Comparison of ENCODE assay signal across 13 cellular contexts in genomic region chr16:27378871-27379580, GRCh38. TPM values are rescaled to one million over a fixed set of nuclear protein-coding genes. Genes with fewer than 3 reads are reported as not detected.
A peak's percentile ranks its signal among the peaks of the same experiment; 100 is the strongest.
DNase-seq lines count a peak whose midpoint lies in the region; ATAC-seq and TF ChIP-seq lines count a peak whose summit lies in the region.
"Had no signal": no experiment of that assay in that cellular context is flagged by ENCODE, and none has a peak within 500 bp of the region (broad histone marks: within the 10 kb centered on the region; RNA-seq: fewer than 3 reads in every experiment).

No MANE protein-coding gene starts in this region.

- peak overlapping the region; percentile 35 for H3K4me3 Mint-ChIP-seq in activated CD4-positive, alpha-beta T cell treated with anti-CD3 and anti-CD28 coated beads for 36 hours

- H3K23ac ChIP-seq in IMR-90 (ENCODE audit: low read depth, low read length): no peak overlapping the region

- no peak overlapping the region for H2BK5ac ChIP-seq in IMR-90 (ENCODE audit: low read depth, low read length, poor library complexity, severe bottlenecking)

- H3K4me1 ChIP-seq in IMR-90 (ENCODE audit: control insufficient read depth, insufficient read depth, low read length) (peaks cover 10% of the 10 kb centered on the region), osteoblast (ENCODE audit: insufficient read depth, low read length) (no peaks in the 10 kb centered on the region), HAP-1 (no peaks in the 10 kb centered on the region)
- H3K4me1 ChIP-seq: A549 had no signal

- peak; percentile 83 for DNase-seq in activated CD4-positive, alpha-beta T cell treated with anti-CD3 and anti-CD28 coated beads for 36 hours
- no peak for DNase-seq in activated CD4-positive, alpha-beta T cell treated with anti-CD3 and anti-CD28 coated beads for 1 hour
- DNase-seq in IMR-90: peak; percentile 21
- DNase-seq in activated naive CD4-positive, alpha-beta T cell treated with anti-CD3 and anti-CD28 coated beads, Interleukin-2, amount 50 U/mL, for 72 hours (ENCODE audit: low spot score in 2 of 2): peak; percentile 55 to 64
- DNase-seq in osteoblast (ENCODE audit: insufficient read length, low spot score, missing footprints): no peak
- DNase-seq in HAP-1 (ENCODE audit: low spot score in 2 of 2): no peak
- no peak for DNase-seq in cerebellar nuclear complex (lab: John Stamatoyannopoulos, UW)
- DNase-seq: DMS79, kidney glomerular epithelial cell, NCI-H2029, stomach had no signal

- TF ChIP-seq CTCF in IMR-90 (conservative IDR thresholded peaks at IDR 0.05; ENCODE audit: low read depth, low read length): no peak
- no peak for TF ChIP-seq CTCF in osteoblast (IDR thresholded peaks at IDR 0.05; ENCODE audit: extremely low read depth, low read depth, low read length)

- no peak overlapping the region for H2BK120ac ChIP-seq in IMR-90 (ENCODE audit: low read depth, low read length)

- intact Hi-C loops in activated CD4-positive, alpha-beta T cell treated with anti-CD3 and anti-CD28 coated beads for 36 hours (cut with DNase I, micrococcal nuclease): loop anchor here (1.0 to 2.0 kb wide), 2 partner anchors 24 to 25 kb away; partner anchors contain the start of gene IL21R (in 1 of the 2)
- intact Hi-C loops in IMR-90 (cut with micrococcal nuclease): no loop called here

- no peaks in the 10 kb centered on the region for H3K27me3 ChIP-seq in IMR-90 (ENCODE audit: control insufficient read depth, insufficient read depth, low read length)
- no peaks in the 10 kb centered on the region for H3K27me3 ChIP-seq in osteoblast (ENCODE audit: insufficient read depth, low read length)
- H3K27me3 ChIP-seq in HAP-1 (ENCODE audit: low read depth): no peaks in the 10 kb centered on the region; the same call in 1 of the 2 replicates
- H3K27me3 ChIP-seq: stomach had no signal

- H3K18ac ChIP-seq in IMR-90 (ENCODE audit: low read depth, low read length): 0 out of 2 replicates have a peak overlapping the region, but pooled peaks have one; percentile 47

- dilution Hi-C loops in IMR-90 (cut with HindIII; ENCODE audit: low sequenced_read_pairs, unreplicated experiment): no loop called here

- CTCF ChIA-PET in activated CD4-positive, alpha-beta T cell treated with anti-CD3 and anti-CD28 coated beads for 36 hours (lab: Charles Lee): interaction anchor here (0.7 to 2.0 kb wide), 4 partner anchors 11 to 149 kb away, joined by 3 to 9 read pairs (median 5); partner anchors contain the start of gene IL21R
- CTCF ChIA-PET in IMR-90 (lab: Yijun Ruan, JAX): no interaction called here

- in situ Hi-C loops in IMR-90 (cut with MboI; ENCODE audit: low sequenced_read_pairs): loop anchor here (25.0 kb wide), 1 partner anchor 1542 kb away; no protein-coding TSS in a partner anchor
- in situ Hi-C loops in HAP-1 (cut with MboI; ENCODE audit: low sequenced_read_pairs): loop anchor here (10.0 kb wide), 1 partner anchor 204 kb away; no protein-coding TSS in a partner anchor

- H4K8ac ChIP-seq in IMR-90 (ENCODE audit: low read depth in 2 of 2, low read length in 2 of 2): peak overlapping the region in 1 of 2 experiments; percentile 67; a peak in 1 of 4 replicates

- no peaks in the 10 kb centered on the region for H3K27me3 Mint-ChIP-seq in activated CD4-positive, alpha-beta T cell treated with anti-CD3 and anti-CD28 coated beads for 36 hours

- H4K5ac ChIP-seq in IMR-90 (ENCODE audit: low read depth, low read length): 0 out of 2 replicates have a peak overlapping the region, but pooled peaks have one; percentile 36

- H3K79me2 ChIP-seq in osteoblast (ENCODE audit: insufficient read depth, low read length): no peaks in the 10 kb centered on the region

- H3K14ac ChIP-seq in IMR-90 (replicated peaks; ENCODE audit: low read depth, low read length): 0 out of 2 replicates have a peak overlapping the region, but pooled peaks have one; percentile 9

- TF ChIP-seq POLR2A in IMR-90 (IDR thresholded peaks at IDR 0.05; ENCODE audit: low read depth, low read length): no peak

- peaks cover 45% of the 10 kb centered on the region for H3K4me1 Mint-ChIP-seq in activated CD4-positive, alpha-beta T cell treated with anti-CD3 and anti-CD28 coated beads for 36 hours

- H3K9me3 ChIP-seq in IMR-90 (ENCODE audit: control insufficient read depth, insufficient read depth, low read length) (peaks cover 6% of the 10 kb centered on the region), osteoblast (ENCODE audit: low read depth, low read length) (no peaks in the 10 kb centered on the region), HAP-1 (no peaks in the 10 kb centered on the region)

- H3K79me1 ChIP-seq in IMR-90 (ENCODE audit: low read depth in 1 of 2, low read length in 2 of 2): no peaks in the 10 kb centered on the region

- no peak overlapping the region for H3K9ac ChIP-seq in IMR-90 (ENCODE audit: low read depth, low read length)

- no peaks in the 10 kb centered on the region for H3K36me3 ChIP-seq in IMR-90 (ENCODE audit: control insufficient read depth, insufficient read depth, low read length)
- H3K36me3 ChIP-seq in osteoblast (ENCODE audit: insufficient read depth, low read length): no peaks in the 10 kb centered on the region
- no peaks in the 10 kb centered on the region for H3K36me3 ChIP-seq in HAP-1 (replicated peaks)
- H3K36me3 ChIP-seq: stomach had no signal

- H4K91ac ChIP-seq in IMR-90 (ENCODE audit: insufficient read depth, low read depth, low read length): 0 out of 2 replicates have a peak overlapping the region, but pooled peaks have one; percentile 18

- H2BK20ac ChIP-seq in IMR-90 (ENCODE audit: low read depth, low read length): no peak overlapping the region

- H4K20me1 ChIP-seq in IMR-90 (ENCODE audit: insufficient read depth, low read length): no peaks in the 10 kb centered on the region
- no peaks in the 10 kb centered on the region for H4K20me1 ChIP-seq in osteoblast (ENCODE audit: insufficient read depth, low read length)

- H3K27ac ChIP-seq in IMR-90 (ENCODE audit: insufficient read depth, low read length) (no peak overlapping the region), osteoblast (ENCODE audit: low read depth, low read length) (no peak overlapping the region)
- H3K27ac ChIP-seq: A549, stomach had no signal

- H3K4ac ChIP-seq in IMR-90 (ENCODE audit: low read depth, low read length): peak overlapping the region; percentile 64; the same call in 1 of the 2 replicates

- ATAC-seq in activated CD4-positive, alpha-beta T cell treated with anti-CD3 and anti-CD28 coated beads for 36 hours: peak; percentile 40
- peak; percentile 45 for ATAC-seq in IMR-90 (ENCODE audit: low read depth)
- ATAC-seq in activated naive CD4-positive, alpha-beta T cell treated with anti-CD3 and anti-CD28 coated beads, Interleukin-2, amount 50 U/mL, for 72 hours: peak; percentile 19 to 61
- ATAC-seq in HG02571 (IDR thresholded peaks at IDR 0.05; ENCODE audit: unreplicated experiment): no peak
- ATAC-seq: A549 had no signal

- H3K9me3 Mint-ChIP-seq in activated CD4-positive, alpha-beta T cell treated with anti-CD3 and anti-CD28 coated beads for 36 hours (ENCODE audit: low read depth): peaks cover under 1% of the 10 kb centered on the region
- peaks cover 0 to 8% of the 10 kb centered on the region in 2 donors for H3K9me3 Mint-ChIP-seq in activated naive CD4-positive, alpha-beta T cell treated with anti-CD3 and anti-CD28 coated beads, Interleukin-2, amount 50 U/mL, for 72 hours

- POLR2A ChIA-PET in activated CD4-positive, alpha-beta T cell treated with anti-CD3 and anti-CD28 coated beads for 36 hours (lab: Charles Lee): interaction anchor here (0.6 to 2.9 kb wide), 7 partner anchors 12 to 173 kb away, joined by 3 to 23 read pairs (median 4); partner anchors contain the start of gene IL21R
- POLR2A ChIA-PET in IMR-90 (lab: Charles Lee; ENCODE audit: unreplicated experiment): no interaction called here

- H3K27ac Mint-ChIP-seq in activated CD4-positive, alpha-beta T cell treated with anti-CD3 and anti-CD28 coated beads for 36 hours: peak overlapping the region; percentile 91
- H3K27ac Mint-ChIP-seq in activated naive CD4-positive, alpha-beta T cell treated with anti-CD3 and anti-CD28 coated beads, Interleukin-2, amount 50 U/mL, for 72 hours: peak overlapping the region; percentile 84 to 97

- no peak for TF ChIP-seq RAD21 in IMR-90 (IDR thresholded peaks at IDR 0.05; ENCODE audit: low read length)

- H3K56ac ChIP-seq in IMR-90 (ENCODE audit: extremely low read depth, insufficient read depth, low read length): no peak overlapping the region

- peak overlapping the region; percentile 67 for H2AFZ ChIP-seq in IMR-90 (replicated peaks; ENCODE audit: low read length, poor library complexity)
- H2AFZ ChIP-seq in osteoblast (ENCODE audit: low read length): peak overlapping the region; percentile 9

- H3K4me3 ChIP-seq in IMR-90 (ENCODE audit: insufficient read depth, low read depth, low read length) (no peak overlapping the region), osteoblast (ENCODE audit: insufficient read depth, low read length) (no peak overlapping the region), HAP-1 (no peak overlapping the region)
- H3K4me3 ChIP-seq: A549, stomach had no signal

- no peak overlapping the region; the same call in 2 of the 3 replicates for H2BK15ac ChIP-seq in IMR-90 (ENCODE audit: low read depth, low read length)

- H3K4me2 ChIP-seq in IMR-90 (ENCODE audit: low read depth, low read length) (no peak overlapping the region), osteoblast (ENCODE audit: insufficient read depth, low read length) (no peak overlapping the region)
- H3K4me2 ChIP-seq: A549 had no signal

- peaks cover under 1% of the 10 kb centered on the region for H3K36me3 Mint-ChIP-seq in activated CD4-positive, alpha-beta T cell treated with anti-CD3 and anti-CD28 coated beads for 36 hours (ENCODE audit: low read depth)
- peaks cover 1 to 32% of the 10 kb centered on the region in 2 donors for H3K36me3 Mint-ChIP-seq in activated naive CD4-positive, alpha-beta T cell treated with anti-CD3 and anti-CD28 coated beads, Interleukin-2, amount 50 U/mL, for 72 hours

- H3K9me1 ChIP-seq in IMR-90 (ENCODE audit: insufficient read depth, low read length): peaks cover 7% of the 10 kb centered on the region; the same call in 1 of the 2 replicates

- H2AK5ac ChIP-seq in IMR-90 (ENCODE audit: low read depth, low read length): peak overlapping the region; percentile 36; the same call in 1 of the 2 replicates

- no TSS peak for BruUV-seq in IMR-90 (replicated peaks; lab: Mats Ljungman, UMichigan)

- peak overlapping the region; percentile 3 for H2AK9ac ChIP-seq in IMR-90 (replicated peaks; ENCODE audit: low read depth, low read length, poor library complexity)

- WGBS in IMR-90 (ENCODE audit: extremely low coverage in 2 of 2, insufficient read length in 1 of 2), 2 experiments: 40% methylated on average over 5 of the region's 12 CpGs; no CpG with 5 or more reads in 1 of the 2 experiments

TF ChIP-seq in IMR-90, 13 proteins besides CTCF, POLR2A, EP300 and RAD21 (continues in another document):
- no peak for TF ChIP-seq CEBPB (IDR thresholded peaks at IDR 0.05; ENCODE audit: low read depth, low read length)

RNA-seq across cellular contexts. Expression of gene IL21R, which starts 22.9 kb away (rescaled TPM):
- 10 to 100 TPM; 61.8 to 73.5 TPM for total RNA-seq in activated CD4-positive, alpha-beta T cell treated with anti-CD3 and anti-CD28 coated beads for 36 hours
- total RNA-seq in IMR-90 (2012; rRNA removed): 0.72 and 0.83 TPM in 2 replicates
- 0.83 and 0.97 TPM in 2 replicates for polyA plus RNA-seq in IMR-90 (2012; rRNA removed)
- polyA plus RNA-seq in IMR-90 (2012; cell fraction: cytosol; rRNA removed): 0.54 and 0.75 TPM in 2 replicates
- 0.38 and 0.77 TPM in 2 replicates for polyA plus RNA-seq in IMR-90 (2012; cell fraction: nucleus; rRNA removed; ENCODE audit: low replicate concordance)
- total RNA-seq in activated naive CD4-positive, alpha-beta T cell treated with anti-CD3 and anti-CD28 coated beads, Interleukin-2, amount 50 U/mL, for 72 hours: 100 to 1,000 TPM; 103 to 106 TPM
- 10.1 and 13.8 TPM in 2 replicates for total RNA-seq in osteoblast

Comparison
In these comparisons a context has a peak if more than half of its experiments do, and no peak if none do; other contexts are left out.
1. DNase-seq: peak in activated CD4-positive, alpha-beta T cell treated with anti-CD3 and anti-CD28 coated beads for 36 hours (single experiment), IMR-90 (single experiment) and activated naive CD4-positive, alpha-beta T cell treated with anti-CD3 and anti-CD28 coated beads, Interleukin-2, amount 50 U/mL, for 72 hours (2 of 2); none in activated CD4-positive, alpha-beta T cell treated with anti-CD3 and anti-CD28 coated beads for 1 hour (single experiment), osteoblast (single experiment), HAP-1 (0 of 2) and cerebellar nuclear complex (0 of 2).